ENCODE assay signal across 1 cellular context in the genomic region with DNA sequence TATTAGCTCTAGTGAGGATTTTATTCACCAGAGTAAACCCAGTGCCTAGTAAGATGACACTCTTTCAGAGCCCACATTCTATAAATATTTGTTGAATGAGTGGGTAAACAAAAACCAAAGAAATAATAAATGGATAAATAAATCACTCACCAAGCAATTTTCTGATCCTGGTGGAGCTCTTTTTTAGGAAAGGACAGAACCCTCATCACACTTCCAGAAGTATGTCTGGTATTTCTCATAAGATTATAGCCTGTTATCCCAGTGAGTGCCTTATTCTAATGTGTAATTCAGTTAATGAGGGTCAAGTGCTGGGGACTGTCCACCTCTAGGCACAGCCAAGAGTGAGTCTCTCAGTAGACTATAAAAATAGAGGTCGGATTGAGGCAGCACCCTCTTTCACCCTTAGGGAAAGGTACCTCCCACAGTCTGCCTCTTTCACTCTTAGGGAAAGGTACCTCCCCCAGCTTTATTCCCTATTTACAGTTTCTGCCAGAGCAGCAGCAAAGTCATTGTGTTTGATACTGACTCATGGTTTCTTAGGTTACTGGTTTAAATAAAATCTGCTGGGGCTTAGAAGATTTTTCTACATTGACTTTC.
TF ChIP-seq lines count a peak whose summit lies in the region.

No MANE protein-coding gene starts in this region.

TF ChIP-seq in SK-N-SH, 30 proteins besides CTCF, POLR2A, EP300 and RAD21 (continued from another document):
- TF ChIP-seq, protein P1, sequence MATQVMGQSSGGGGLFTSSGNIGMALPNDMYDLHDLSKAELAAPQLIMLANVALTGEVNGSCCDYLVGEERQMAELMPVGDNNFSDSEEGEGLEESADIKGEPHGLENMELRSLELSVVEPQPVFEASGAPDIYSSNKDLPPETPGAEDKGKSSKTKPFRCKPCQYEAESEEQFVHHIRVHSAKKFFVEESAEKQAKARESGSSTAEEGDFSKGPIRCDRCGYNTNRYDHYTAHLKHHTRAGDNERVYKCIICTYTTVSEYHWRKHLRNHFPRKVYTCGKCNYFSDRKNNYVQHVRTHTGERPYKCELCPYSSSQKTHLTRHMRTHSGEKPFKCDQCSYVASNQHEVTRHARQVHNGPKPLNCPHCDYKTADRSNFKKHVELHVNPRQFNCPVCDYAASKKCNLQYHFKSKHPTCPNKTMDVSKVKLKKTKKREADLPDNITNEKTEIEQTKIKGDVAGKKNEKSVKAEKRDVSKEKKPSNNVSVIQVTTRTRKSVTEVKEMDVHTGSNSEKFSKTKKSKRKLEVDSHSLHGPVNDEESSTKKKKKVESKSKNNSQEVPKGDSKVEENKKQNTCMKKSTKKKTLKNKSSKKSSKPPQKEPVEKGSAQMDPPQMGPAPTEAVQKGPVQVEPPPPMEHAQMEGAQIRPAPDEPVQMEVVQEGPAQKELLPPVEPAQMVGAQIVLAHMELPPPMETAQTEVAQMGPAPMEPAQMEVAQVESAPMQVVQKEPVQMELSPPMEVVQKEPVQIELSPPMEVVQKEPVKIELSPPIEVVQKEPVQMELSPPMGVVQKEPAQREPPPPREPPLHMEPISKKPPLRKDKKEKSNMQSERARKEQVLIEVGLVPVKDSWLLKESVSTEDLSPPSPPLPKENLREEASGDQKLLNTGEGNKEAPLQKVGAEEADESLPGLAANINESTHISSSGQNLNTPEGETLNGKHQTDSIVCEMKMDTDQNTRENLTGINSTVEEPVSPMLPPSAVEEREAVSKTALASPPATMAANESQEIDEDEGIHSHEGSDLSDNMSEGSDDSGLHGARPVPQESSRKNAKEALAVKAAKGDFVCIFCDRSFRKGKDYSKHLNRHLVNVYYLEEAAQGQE (IDR thresholded peaks at IDR 0.05; ENCODE audit: low read depth, low read length) = no peak
